In the genomic region with DNA sequence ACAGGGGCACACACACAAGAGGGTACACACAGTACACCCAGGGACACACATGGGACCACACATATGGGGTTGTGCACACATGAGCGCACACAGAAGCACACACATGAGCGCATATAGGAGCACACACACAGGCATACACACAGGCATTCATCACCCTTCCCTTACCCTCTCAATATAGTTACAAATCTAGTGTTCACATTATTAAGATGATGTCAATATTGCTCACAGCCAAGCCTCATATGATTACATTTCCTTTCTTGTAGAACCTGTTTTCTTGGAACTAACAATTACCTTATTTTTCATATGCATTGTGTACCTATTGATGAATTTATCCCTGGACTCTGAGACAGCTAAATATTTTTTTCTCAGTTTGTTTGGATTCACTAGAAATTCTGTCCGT, we compare ENCODE assay signal across 14 cellular contexts.
A peak's percentile ranks its signal among the peaks of the same experiment; 100 is the strongest.
DNase-seq lines count a peak whose midpoint lies in the region; ATAC-seq and TF ChIP-seq lines count a peak whose summit lies in the region.
"Had no signal": no experiment of that assay in that cellular context is flagged by ENCODE, and none has a peak within 500 bp of the region (broad histone marks: within the 10 kb centered on the region; RNA-seq: fewer than 3 reads in every experiment).

No MANE protein-coding gene starts in this region.

- H3K4me1 Mint-ChIP-seq in MCF 10A (ENCODE audit: insufficient read depth, unreplicated experiment): peaks cover 7% of the 10 kb centered on the region
- H3K4me1 Mint-ChIP-seq: T-cell had no signal

- TF ChIP-seq CTCF in MCF 10A (IDR thresholded peaks at IDR 0.05; ENCODE audit: unreplicated experiment) (no peak), PC-3 (conservative IDR thresholded peaks at IDR 0.05; ENCODE audit: low read depth, low read length) (no peak)

- H3K9me2 ChIP-seq in PC-3 (replicated peaks; ENCODE audit: low read length): no peaks in the 10 kb centered on the region

- no peaks in the 10 kb centered on the region for H4K20me1 ChIP-seq in PC-3 (ENCODE audit: low read length)
- H4K20me1 ChIP-seq: BLaER1 treated with 17β-estradiol and CSF1 and Interleukin-3, amounts not matched to agents 10 nM and 100 nM had no signal

- H3K27me3 ChIP-seq in PC-3 (ENCODE audit: low read length): no peaks in the 10 kb centered on the region
- no peaks in the 10 kb centered on the region for H3K27me3 ChIP-seq in SJCRH30
- H3K27me3 ChIP-seq: BLaER1 treated with 17β-estradiol and CSF1 and Interleukin-3, amounts not matched to agents 10 nM and 100 nM had no signal

- H3K36me3 Mint-ChIP-seq in MCF 10A (ENCODE audit: insufficient read depth, unreplicated experiment): no peaks in the 10 kb centered on the region
- H3K36me3 Mint-ChIP-seq: T-cell had no signal

- in situ Hi-C loops in T47D (cut with HindIII; ENCODE audit: low pct_unique_long_range_greater_than_20kb, low sequenced_read_pairs): no loop called here
- in situ Hi-C loops in KBM-7 (cut with MboI; ENCODE audit: low pct_unique_long_range_greater_than_20kb, low sequenced_read_pairs): no loop called here

- peaks cover 15% of the 10 kb centered on the region for H3K79me2 ChIP-seq in PC-3 (ENCODE audit: low read length)

- no peaks in the 10 kb centered on the region for H3K9me3 Mint-ChIP-seq in MCF 10A (ENCODE audit: unreplicated experiment)
- H3K9me3 Mint-ChIP-seq: T-cell had no signal

- no peak overlapping the region for H2AFZ ChIP-seq in PC-3 (ENCODE audit: low read length)

- no peak overlapping the region for H3K4me3 Mint-ChIP-seq in MCF 10A (ENCODE audit: unreplicated experiment)
- H3K4me3 Mint-ChIP-seq: T-cell had no signal

- no peaks in the 10 kb centered on the region for H3F3A ChIP-seq in PC-3 (ENCODE audit: low read length, unreplicated experiment)

- DNase-seq in T47D (ENCODE audit: low read depth in 1 of 2, low spot score in 1 of 2) (peak; percentile 19 to 24), MCF 10A (ENCODE audit: unreplicated experiment) (no peak), PC-3 (peak; percentile 68), epithelial cell of prostate (ENCODE audit: low read depth, low spot score) (peak; percentile 66), KBM-7 (no peak), NCI-H187 (lab: John Stamatoyannopoulos, UW) (no peak), SJCRH30 (no peak)
- DNase-seq in stimulated activated CD4-positive, alpha-beta T cell treated with anti-CD3 and anti-CD28 coated beads, Interleukin-2, amount 100 ng/mL, for 48 hours: no peak
- DNase-seq: 8988T, NCI-H1048, NCI-H1694 treated with DMSO at 0.1 percent for 48 hours, T-cell had no signal

- no TSS peak for BruUV-seq in MCF 10A (replicated peaks; lab: Mats Ljungman, UMichigan)
- no TSS peak for BruUV-seq in PC-3 (replicated peaks; lab: Mats Ljungman, UMichigan)

- no peaks in the 10 kb centered on the region for H3K9me3 ChIP-seq in PC-3 (ENCODE audit: low read length)
- H3K9me3 ChIP-seq in SJCRH30 (replicated peaks): no peaks in the 10 kb centered on the region
- H3K9me3 ChIP-seq: BLaER1 treated with 17β-estradiol and CSF1 and Interleukin-3, amounts not matched to agents 10 nM and 100 nM had no signal

- POLR2A ChIA-PET in MCF 10A (lab: Yijun Ruan, JAX): interaction anchor here (0.7 kb wide), 1 partner anchor 14 kb away, joined by 5 read pairs; no protein-coding TSS in a partner anchor
- POLR2A ChIA-PET in PC-3 (lab: Charles Lee; ENCODE audit: unreplicated experiment): no interaction called here

- H3K36me3 ChIP-seq in PC-3 (ENCODE audit: low read depth, low read length) (no peaks in the 10 kb centered on the region), SJCRH30 (no peaks in the 10 kb centered on the region)
- H3K36me3 ChIP-seq: BLaER1 treated with 17β-estradiol and CSF1 and Interleukin-3, amounts not matched to agents 10 nM and 100 nM had no signal

- ATAC-seq in PC-3: peak; percentile 80
- ATAC-seq: T-cell had no signal

- H3K4me1 ChIP-seq in PC-3 (ENCODE audit: insufficient read depth, low read length) (peaks cover 42% of the 10 kb centered on the region), SJCRH30 (no peaks in the 10 kb centered on the region)

- H3K4me3 ChIP-seq in PC-3 (ENCODE audit: low read length) (no peak overlapping the region), SJCRH30 (no peak overlapping the region)
- H3K4me3 ChIP-seq: BLaER1 treated with 17β-estradiol and CSF1 and Interleukin-3, amounts not matched to agents 10 nM and 100 nM; SK-N-MC had no signal

- peak overlapping the region; percentile 76 for H3K27ac ChIP-seq in PC-3 (ENCODE audit: low read length)
- H3K27ac ChIP-seq in epithelial cell of prostate: peak overlapping the region; percentile 38
- H3K27ac ChIP-seq in SJCRH30: no peak overlapping the region
- H3K27ac ChIP-seq: BLaER1 treated with 17β-estradiol and CSF1 and Interleukin-3, amounts not matched to agents 10 nM and 100 nM; SK-N-MC had no signal

- peak overlapping the region; percentile 76 for H3K4me2 ChIP-seq in PC-3 (ENCODE audit: low read length)
- H3K4me2 ChIP-seq: BLaER1 treated with 17β-estradiol and CSF1 and Interleukin-3, amounts not matched to agents 10 nM and 100 nM had no signal

- H3K9ac ChIP-seq in PC-3 (ENCODE audit: low read length): no peak overlapping the region
- H3K9ac ChIP-seq: BLaER1 treated with 17β-estradiol and CSF1 and Interleukin-3, amounts not matched to agents 10 nM and 100 nM had no signal

- CTCF ChIA-PET in MCF 10A (lab: Yijun Ruan, JAX) (no interaction called here), PC-3 (lab: Charles Lee) (no interaction called here)

- no peak overlapping the region for H3K27ac Mint-ChIP-seq in MCF 10A (ENCODE audit: low read depth, unreplicated experiment)
- H3K27ac Mint-ChIP-seq: T-cell had no signal

- H3K27me3 Mint-ChIP-seq in MCF 10A (ENCODE audit: insufficient read depth, unreplicated experiment): no peaks in the 10 kb centered on the region

- intact Hi-C loops in MCF 10A (cut with micrococcal nuclease) (no loop called here), PC-3 (cut with micrococcal nuclease) (no loop called here)

Comparison
In these comparisons a context has a peak if more than half of its experiments do, and no peak if none do; other contexts are left out.
1. DNase-seq: peak in T47D (2 of 2), PC-3 (single experiment) and epithelial cell of prostate (single experiment); none in MCF 10A (single experiment), KBM-7 (single experiment), NCI-H187 (0 of 2), stimulated activated CD4-positive, alpha-beta T cell treated with anti-CD3 and anti-CD28 coated beads, Interleukin-2, amount 100 ng/mL, for 48 hours (0 of 2) and SJCRH30 (0 of 2).